Comparison of ENCODE assay signal across 1 cellular context in genomic region chr6:114049367-114049966, GRCh38.
TF ChIP-seq lines count a peak whose summit lies in the region.

No MANE protein-coding gene starts in this region.

TF ChIP-seq in HepG2, 621 proteins besides CTCF, POLR2A, EP300 and RAD21 (continued from another document):
- TF ChIP-seq NR2F1 (CRISPR knock-in tag; IDR thresholded peaks at IDR 0.05) (no peak), SSRP1 (CRISPR knock-in tag; IDR thresholded peaks at IDR 0.05) (no peak), ZNF207 (IDR thresholded peaks at IDR 0.05; ENCODE audit: borderline replicate concordance) (no peak), ZMYM3 (CRISPR knock-in tag; IDR thresholded peaks at IDR 0.05) (0 out of 2 replicates have a peak, but pooled peaks have one; percentile 17), ZNF460 (CRISPR knock-in tag; IDR thresholded peaks at IDR 0.05; ENCODE audit: borderline replicate concordance) (no peak), SOX13 (IDR thresholded peaks at IDR 0.05) (no peak), SOX13 (CRISPR knock-in tag; conservative IDR thresholded peaks at IDR 0.05 in 1 of 2, IDR thresholded peaks at IDR 0.05 in 1 of 2) (peak in 1 of 2 experiments; percentile 10; a peak in 1 of 4 replicates), POLR2G (IDR thresholded peaks at IDR 0.05; ENCODE audit: low read depth, low read length) (no peak), ZNF549 (CRISPR knock-in tag; IDR thresholded peaks at IDR 0.05) (no peak), FOXO4 (CRISPR knock-in tag; conservative IDR thresholded peaks at IDR 0.05) (no peak), TERF1 (CRISPR knock-in tag; IDR thresholded peaks at IDR 0.05) (no peak), FOXA1 (IDR thresholded peaks at IDR 0.05) (no peak), FOXA1 (CRISPR knock-in tag; IDR thresholded peaks at IDR 0.05) (peak; percentile 21; the same call in 1 of the 2 replicates), ZNF724P (CRISPR knock-in tag; IDR thresholded peaks at IDR 0.05; ENCODE audit: borderline replicate concordance) (no peak), PAXIP1 (CRISPR knock-in tag; conservative IDR thresholded peaks at IDR 0.05) (peak; percentile 39; the same call in 1 of the 2 replicates), KDM2A (CRISPR knock-in tag; IDR thresholded peaks at IDR 0.05; ENCODE audit: borderline replicate concordance, low read depth) (no peak), TRIM24 (CRISPR knock-in tag; IDR thresholded peaks at IDR 0.05) (no peak), MYPOP (CRISPR knock-in tag; IDR thresholded peaks at IDR 0.05) (no peak), NFE2L2 (IDR thresholded peaks at IDR 0.05; ENCODE audit: low read length) (no peak), SRSF1 (optimal IDR thresholded peaks at IDR 0.05; ENCODE audit: low read depth, low read length) (no peak)
